In the genomic region with DNA sequence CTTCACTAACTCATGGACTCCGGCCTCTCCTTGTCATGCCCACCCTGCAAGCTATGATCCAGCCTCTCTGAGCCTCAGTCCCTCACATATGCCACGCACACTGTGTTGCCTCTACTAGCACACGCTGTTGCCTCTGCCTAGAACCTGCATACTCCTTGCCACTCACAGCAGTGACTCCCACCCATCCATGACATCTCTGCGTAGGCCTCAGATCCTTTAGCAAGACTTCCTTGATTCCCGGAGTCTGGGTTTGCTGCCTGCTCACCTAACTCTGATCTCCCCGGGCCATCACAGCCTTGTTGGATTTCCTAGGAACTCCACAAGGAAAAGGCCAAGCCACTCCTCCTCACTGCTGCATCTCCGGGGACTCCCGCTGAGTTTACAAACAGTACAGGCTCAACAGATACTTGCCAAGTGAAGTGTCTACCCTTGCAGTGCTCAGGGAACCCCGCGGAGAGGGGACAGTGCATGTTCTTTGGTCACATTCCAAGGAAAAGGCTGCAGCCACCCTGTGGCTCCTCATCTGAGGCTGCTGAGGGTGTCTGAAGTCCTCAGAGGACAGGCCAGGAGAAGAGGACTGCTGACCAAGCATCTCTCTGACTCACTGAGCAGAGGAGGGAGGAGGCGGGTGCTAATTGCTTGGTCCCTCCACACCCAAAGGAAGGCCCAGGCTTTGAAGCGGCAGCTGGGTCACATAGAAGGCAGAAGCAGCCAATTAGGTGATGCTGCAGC, we compare ENCODE assay signal across 14 cellular contexts. TPM values are rescaled to one million over a fixed set of nuclear protein-coding genes. Genes with fewer than 3 reads are reported as not detected.
DNase-seq lines count a peak whose midpoint lies in the region; ATAC-seq and TF ChIP-seq lines count a peak whose summit lies in the region.
"Had no signal": no experiment of that assay in that cellular context is flagged by ENCODE, and none has a peak within 500 bp of the region (broad histone marks: within the 10 kb centered on the region; RNA-seq: fewer than 3 reads in every experiment).

No MANE protein-coding gene starts in this region.

- CTCF ChIA-PET in mammary epithelial cell (lab: Charles Lee; ENCODE audit: low non-redundant PET) = no interaction called here

- H3K23ac ChIP-seq in mesendoderm (ENCODE audit: low read length) = no peak overlapping the region

- H2BK15ac ChIP-seq in mesendoderm (replicated peaks; ENCODE audit: low read depth) = no peak overlapping the region

- H3K4me3 ChIP-seq in LNCaP clone FGC (ENCODE audit: low read depth, low read length) (no peak overlapping the region), mammary epithelial cell (replicated peaks in 1 of 3; ENCODE audit: insufficient read depth in 1 of 3, low read depth in 2 of 3, low read length in 3 of 3) (no peak overlapping the region), mesendoderm (ENCODE audit: low read length) (no peak overlapping the region)
- H3K4me3 ChIP-seq: BLaER1 treated with 17β-estradiol and CSF1 and Interleukin-3, amounts not matched to agents 10 nM and 100 nM had no signal

- H3K27ac ChIP-seq in mammary epithelial cell (ENCODE audit: insufficient read depth, low read depth, low read length) = no peak overlapping the region
- no peak overlapping the region for H3K27ac ChIP-seq in mesendoderm (ENCODE audit: low read depth, low read length)
- H3K27ac ChIP-seq: BLaER1 treated with 17β-estradiol and CSF1 and Interleukin-3, amounts not matched to agents 10 nM and 100 nM had no signal

- ATAC-seq in HG02885 (IDR thresholded peaks at IDR 0.05; ENCODE audit: poor library complexity, unreplicated experiment) = no peak
- no peak for ATAC-seq in HG03159 (IDR thresholded peaks at IDR 0.05; ENCODE audit: unreplicated experiment)
- ATAC-seq: activated CD4-positive, alpha-beta T cell treated with anti-CD3 and anti-CD28 coated beads for 36 hours; naive thymus-derived CD4-positive, alpha-beta T cell had no signal

- no peak overlapping the region for H2AFZ ChIP-seq in mammary epithelial cell (ENCODE audit: low read depth, low read length)

- H2AK5ac ChIP-seq in mesendoderm (ENCODE audit: low read length) = no peak overlapping the region

- H4K5ac ChIP-seq in mesendoderm (ENCODE audit: low read length) = no peak overlapping the region

- H3K79me1 ChIP-seq in mesendoderm (ENCODE audit: low read length) = no peaks in the 10 kb centered on the region

- H3K9ac ChIP-seq in mammary epithelial cell (ENCODE audit: insufficient read depth, low read length) (no peak overlapping the region), mesendoderm (ENCODE audit: low read length) (no peak overlapping the region)
- H3K9ac ChIP-seq: BLaER1 treated with 17β-estradiol and CSF1 and Interleukin-3, amounts not matched to agents 10 nM and 100 nM had no signal

- in situ Hi-C loops in mammary epithelial cell (cut with MboI; ENCODE audit: low sequenced_read_pairs in 2 of 2) = no loop called here

- intact Hi-C loops in mammary epithelial cell (cut with micrococcal nuclease) = no loop called here

- no peaks in the 10 kb centered on the region for H3K9me3 ChIP-seq in mammary epithelial cell (replicated peaks; ENCODE audit: insufficient read depth, low read length)
- H3K9me3 ChIP-seq: BLaER1 treated with 17β-estradiol and CSF1 and Interleukin-3, amounts not matched to agents 10 nM and 100 nM had no signal

- H4K20me1 ChIP-seq in mammary epithelial cell (ENCODE audit: insufficient read depth, low read length) = no peaks in the 10 kb centered on the region
- H4K20me1 ChIP-seq: BLaER1 treated with 17β-estradiol and CSF1 and Interleukin-3, amounts not matched to agents 10 nM and 100 nM had no signal

- no peak overlapping the region for H2BK5ac ChIP-seq in mesendoderm (ENCODE audit: low read length)

- H2BK120ac ChIP-seq in mesendoderm (ENCODE audit: low read depth, low read length) = no peak overlapping the region

- H3K4ac ChIP-seq in mesendoderm (ENCODE audit: low read depth, low read length) = no peak overlapping the region

- no peak overlapping the region for H3K18ac ChIP-seq in mesendoderm (ENCODE audit: low read length)

- H3K4me2 ChIP-seq in mammary epithelial cell (ENCODE audit: insufficient read depth, low read depth, low read length) = no peak overlapping the region
- no peak overlapping the region for H3K4me2 ChIP-seq in mesendoderm (ENCODE audit: low read length)

- H3K79me2 ChIP-seq in mammary epithelial cell (ENCODE audit: insufficient read depth, low read length) (no peaks in the 10 kb centered on the region), mesendoderm (ENCODE audit: control insufficient read depth, insufficient read depth, low read length) (no peaks in the 10 kb centered on the region)

- WGBS in mammary epithelial cell (ENCODE audit: low coverage, missing lambda C conversion rate) = 84% methylated on average over 9 of the region's 12 CpGs
- no CpG with 5 or more reads among the region's 12 CpGs for WGBS in mesendoderm (ENCODE audit: extremely low coverage, insufficient coverage, low lambda C conversion rate)

- H4K8ac ChIP-seq in mesendoderm (ENCODE audit: low read depth, low read length) = no peak overlapping the region

- H3K36me3 ChIP-seq in mammary epithelial cell (ENCODE audit: insufficient read depth, low read length) (no peaks in the 10 kb centered on the region), mesendoderm (ENCODE audit: control insufficient read depth, insufficient read depth, low read length) (no peaks in the 10 kb centered on the region)
- H3K36me3 ChIP-seq: BLaER1 treated with 17β-estradiol and CSF1 and Interleukin-3, amounts not matched to agents 10 nM and 100 nM had no signal

- H3K27me3 ChIP-seq in mammary epithelial cell (ENCODE audit: insufficient read depth, low read length) (no peaks in the 10 kb centered on the region), mesendoderm (ENCODE audit: insufficient read depth, low read length, poor library complexity) (no peaks in the 10 kb centered on the region)

- no TSS peak for BruUV-seq in mammary epithelial cell (replicated peaks; lab: Mats Ljungman, UMichigan)

- H3K4me1 ChIP-seq in mammary epithelial cell (ENCODE audit: insufficient read depth, low read length) (peaks cover 66% of the 10 kb centered on the region), mesendoderm (ENCODE audit: control insufficient read depth, low read depth, low read length) (peaks cover 10% of the 10 kb centered on the region)

- no peak for TF ChIP-seq CTCF in LNCaP clone FGC (IDR thresholded peaks at IDR 0.05; ENCODE audit: control insufficient read depth, extremely low read depth, insufficient read depth)
- TF ChIP-seq CTCF in mammary epithelial cell (conservative IDR thresholded peaks at IDR 0.05 in 1 of 2, IDR thresholded peaks at IDR 0.05 in 1 of 2; ENCODE audit: extremely low read depth in 1 of 2, insufficient read depth in 1 of 2, low read depth in 1 of 2, low read length in 2 of 2) = no peak

- DNase-seq in AG08395 (ENCODE audit: low spot score) (peak; percentile 87), LNCaP clone FGC (ENCODE audit: low read depth) (peak; percentile 80), mammary epithelial cell (peak; percentile 62), mesendoderm (peak; percentile 86), HCEC 1CT (no peak), NCI-H524 treated with DMSO at 0.1 percent for 48 hours (lab: John Stamatoyannopoulos, UW) (no peak)
- DNase-seq: activated CD4-positive, alpha-beta T cell treated with anti-CD3 and anti-CD28 coated beads for 36 hours; activated gamma-delta T cell treated with Interleukin-2 at 50 U/mL for 16 hours; naive thymus-derived CD4-positive, alpha-beta T cell; NCI-H526 treated with DMSO at 0.1 percent for 48 hours; stimulated activated naive CD4-positive, alpha-beta T cell treated with Interleukin-2 at 50 U/mL for 16 hours had no signal

- peak overlapping the region; percentile 49 for H3K56ac ChIP-seq in mesendoderm (ENCODE audit: low read length)

- dilution Hi-C loops in mammary epithelial cell (cut with HindIII; ENCODE audit: low sequenced_read_pairs) = no loop called here

RNA-seq across cellular contexts. Expression of gene NAV2, which starts 42.4 kb away (rescaled TPM):
- 10 to 100 TPM; 38.4 to 46.2 TPM for total RNA-seq in mammary epithelial cell
- 11.0 TPM for polyA plus RNA-seq in mammary epithelial cell
- polyA minus RNA-seq in mammary epithelial cell = 44.8 TPM
- 41.5 TPM for polyA plus RNA-seq in mesendoderm (2013, experiment 1 of 2)
- 43.4 TPM for polyA plus RNA-seq in mesendoderm (2013, experiment 2 of 2)
- polyA plus RNA-seq: naive thymus-derived CD4-positive, alpha-beta T cell had no signal

Comparison
In these comparisons a context has a peak if more than half of its experiments do, and no peak if none do; other contexts are left out.
1. DNase-seq: peak in AG08395 (single experiment), LNCaP clone FGC (single experiment), mammary epithelial cell (single experiment) and mesendoderm (single experiment); none in HCEC 1CT (single experiment) and NCI-H524 treated with DMSO at 0.1 percent for 48 hours (single experiment).